In genomic region chr3:73029321-73029796, GRCh38 we compare ENCODE assay signal across 9 cellular contexts. TPM values are rescaled to one million over a fixed set of nuclear protein-coding genes. Genes with fewer than 3 reads are reported as not detected.
DNase-seq lines count a peak whose midpoint lies in the region; ATAC-seq, FAIRE-seq and TF ChIP-seq lines count a peak whose summit lies in the region.
"Had no signal": no experiment of that assay in that cellular context is flagged by ENCODE, and none has a peak within 500 bp of the region (broad histone marks: within the 10 kb centered on the region; RNA-seq: fewer than 3 reads in every experiment).

No MANE protein-coding gene starts in this region.

- intact Hi-C loops in endothelial cell of umbilical vein (cut with micrococcal nuclease) = no loop called here

- H3K27ac ChIP-seq in endothelial cell of umbilical vein (ENCODE audit: insufficient read depth, low read depth, low read length) = peak overlapping the region; percentile 10

- CTCF ChIA-PET in endothelial cell of umbilical vein (lab: Charles Lee) = interaction anchor here (1.0 to 1.2 kb wide), 2 partner anchors 10 to 31 kb away, joined by 3 to 6 read pairs; no protein-coding TSS in a partner anchor

- BruUV-seq in endothelial cell of umbilical vein (replicated peaks; lab: Mats Ljungman, UMichigan) = no TSS peak

- DNase-seq in ELR (ENCODE audit: low read depth) = peak; percentile 82
- peak; percentile 69 for DNase-seq in RPMI7951 (ENCODE audit: low read depth)
- DNase-seq in endothelial cell of umbilical vein (ENCODE audit: low read depth, low spot score) = peak; percentile 62
- DNase-seq in non-pigmented ciliary epithelial cell (ENCODE audit: low read depth) = peak; percentile 72
- no peak for DNase-seq in NCI-H510A treated with DMSO at 0.1 percent for 48 hours (lab: John Stamatoyannopoulos, UW)
- no peak for DNase-seq in GDM1 (lab: John Stamatoyannopoulos, UW)
- DNase-seq: Kasumi-1 had no signal

- no peaks in the 10 kb centered on the region for H3K36me3 ChIP-seq in endothelial cell of umbilical vein (ENCODE audit: control insufficient read depth in 2 of 2, extremely low read depth in 1 of 2, insufficient read depth in 2 of 2, low read length in 2 of 2)

- peaks cover 3% of the 10 kb centered on the region for H3K9me1 ChIP-seq in endothelial cell of umbilical vein (replicated peaks; ENCODE audit: control insufficient read depth, extremely low read depth, insufficient read depth, low read length)

- H3K4me1 ChIP-seq in endothelial cell of umbilical vein (ENCODE audit: control insufficient read depth, extremely low read depth, insufficient read depth, low read length) = peaks cover 16% of the 10 kb centered on the region

- POLR2A ChIA-PET in endothelial cell of umbilical vein (lab: Charles Lee) = no interaction called here

- peaks cover 40% of the 10 kb centered on the region for H4K20me1 ChIP-seq in endothelial cell of umbilical vein (replicated peaks; ENCODE audit: control insufficient read depth, extremely low read depth, insufficient read depth, low read length)

- no peaks in the 10 kb centered on the region for H3K9me3 ChIP-seq in endothelial cell of umbilical vein (replicated peaks; ENCODE audit: control insufficient read depth, insufficient read depth, low read length)

- no peak for TF ChIP-seq CTCF in endothelial cell of umbilical vein (IDR thresholded peaks at IDR 0.05; ENCODE audit: extremely low read depth in 1 of 2, insufficient read depth in 1 of 2, low read depth in 1 of 2, low read length in 2 of 2)

- peaks cover 100% of the 10 kb centered on the region for H3K79me2 ChIP-seq in endothelial cell of umbilical vein (ENCODE audit: control insufficient read depth, insufficient read depth, low read length)

- no peak overlapping the region for H3K9ac ChIP-seq in endothelial cell of umbilical vein (replicated peaks; ENCODE audit: extremely low read depth, insufficient read depth, low read length)

- peak; percentile 61 for FAIRE-seq in endothelial cell of umbilical vein (lab: Jason Lieb, UNC)

- no peak for TF ChIP-seq POLR2A in endothelial cell of umbilical vein (IDR thresholded peaks at IDR 0.05; ENCODE audit: low read depth, low read length)

- no peak overlapping the region for H3K4me3 ChIP-seq in endothelial cell of umbilical vein (replicated peaks in 1 of 3; ENCODE audit: insufficient read depth in 1 of 3, low read depth in 1 of 3, low read length in 3 of 3)

- H3K4me2 ChIP-seq in endothelial cell of umbilical vein (ENCODE audit: insufficient read depth, low read length) = no peak overlapping the region

- H2AFZ ChIP-seq in endothelial cell of umbilical vein (ENCODE audit: low read depth, low read length) = no peak overlapping the region

- H3K27me3 ChIP-seq in endothelial cell of umbilical vein (ENCODE audit: control insufficient read depth in 2 of 2, insufficient read depth in 2 of 2, low read length in 2 of 2) = no peaks in the 10 kb centered on the region

- no peak for ATAC-seq in GM18907 (IDR thresholded peaks at IDR 0.05; ENCODE audit: unreplicated experiment)
- ATAC-seq in GM19328 (IDR thresholded peaks at IDR 0.05; ENCODE audit: unreplicated experiment) = no peak

- dilution Hi-C loops in endothelial cell of umbilical vein (cut with MboI; ENCODE audit: extremely low pct_ligation_motif_present, low sequenced_read_pairs) = no loop called here

TF ChIP-seq in endothelial cell of umbilical vein, 7 proteins besides CTCF, POLR2A, EP300 and RAD21:
- TF ChIP-seq FOS (IDR thresholded peaks at IDR 0.05; ENCODE audit: borderline replicate concordance, insufficient read depth, low read length) (peak; percentile 42), MAX (IDR thresholded peaks at IDR 0.05; ENCODE audit: insufficient read depth, insufficient read length) (no peak), GATA2 (IDR thresholded peaks at IDR 0.05; ENCODE audit: insufficient read depth, insufficient read length, low read depth, low read length) (peak; percentile 49), JUN (IDR thresholded peaks at IDR 0.05; ENCODE audit: borderline replicate concordance, insufficient read depth, insufficient read length, low read depth) (no peak)

RNA-seq across cellular contexts. Expression of gene EBLN2, which starts 32.1 kb away (rescaled TPM):
- 2.5 and 2.7 TPM in 2 replicates for total RNA-seq in RPMI7951 (2014; rRNA removed; shearing (Covaris generic))
- total RNA-seq in endothelial cell of umbilical vein = 7.3 and 7.7 TPM in 2 replicates
- 2.5 and 2.8 TPM in 2 replicates for polyA plus RNA-seq in endothelial cell of umbilical vein
- 0.19 and 0.75 TPM in 2 replicates for polyA plus RNA-seq in endothelial cell of umbilical vein (2011; cell fraction: cytosol; rRNA removed)
- polyA plus RNA-seq in endothelial cell of umbilical vein (2011; cell fraction: nucleus; rRNA removed) = 15.0 and 19.9 TPM in 2 replicates
- 1.6 and 2.4 TPM in 2 replicates for polyA plus RNA-seq in endothelial cell of umbilical vein (2012)
- polyA minus RNA-seq in endothelial cell of umbilical vein = 9.8 and 14.0 TPM in 2 replicates
- 1.3 TPM for polyA minus RNA-seq in endothelial cell of umbilical vein (2011; cell fraction: cytosol; rRNA and poly(A)+ RNA removed)
- 21.2 and 27.0 TPM in 2 replicates for polyA minus RNA-seq in endothelial cell of umbilical vein (2011; cell fraction: nucleus; rRNA and poly(A)+ RNA removed)

RNA-seq across cellular contexts. Expression of gene PPP4R2, which starts 32.7 kb away (rescaled TPM):
- total RNA-seq in RPMI7951 (2014; rRNA removed; shearing (Covaris generic)) = 58.6 and 74.0 TPM in 2 replicates
- 74.4 and 75.4 TPM in 2 replicates for total RNA-seq in endothelial cell of umbilical vein
- polyA plus RNA-seq in endothelial cell of umbilical vein = 4.8 and 6.5 TPM in 2 replicates
- 12.6 and 17.2 TPM in 2 replicates for polyA plus RNA-seq in endothelial cell of umbilical vein (2011; cell fraction: cytosol; rRNA removed)
- polyA plus RNA-seq in endothelial cell of umbilical vein (2011; cell fraction: nucleus; rRNA removed) = 22.9 and 27.4 TPM in 2 replicates
- polyA plus RNA-seq in endothelial cell of umbilical vein (2012) = 37.9 and 48.6 TPM in 2 replicates
- polyA minus RNA-seq in endothelial cell of umbilical vein = 12.0 and 14.9 TPM in 2 replicates
- polyA minus RNA-seq in endothelial cell of umbilical vein (2011; cell fraction: cytosol; rRNA and poly(A)+ RNA removed) = 24.7 TPM
- polyA minus RNA-seq in endothelial cell of umbilical vein (2011; cell fraction: nucleus; rRNA and poly(A)+ RNA removed) = 16.1 and 23.7 TPM in 2 replicates

Comparison
In these comparisons a context has a peak if more than half of its experiments do, and no peak if none do; other contexts are left out.
1. DNase-seq: peak in ELR (single experiment), RPMI7951 (single experiment), endothelial cell of umbilical vein (single experiment) and non-pigmented ciliary epithelial cell (single experiment); none in NCI-H510A treated with DMSO at 0.1 percent for 48 hours (single experiment) and GDM1 (single experiment).